ENCODE assay signal across 25 cellular contexts in genomic region chr6:1242021-1242420, GRCh38.
"Had no signal": no experiment of that assay in that cellular context is flagged by ENCODE, and none has a peak within 500 bp of the region (broad histone marks: within the 10 kb centered on the region; RNA-seq: fewer than 3 reads in every experiment).

No MANE protein-coding gene starts in this region.

- FAIRE-seq: pancreas, urothelium cell line had no signal

- H3K9me3 Mint-ChIP-seq: natural killer cell treated with Interleukin-12 subunit alpha and Interleukin-12 subunit beta and Interleukin-15 and Interleukin-18, amount 100 ng/mL, for 72 hours; stimulated activated effector memory CD8-positive, alpha-beta T cell treated with anti-CD3 and anti-CD28 coated beads, Interleukin-12 subunit alpha, Interleukin-12 subunit beta, amount 100 ng/mL, for 72 hours; stimulated activated naive CD8-positive, alpha-beta T cell treated with anti-CD3 and anti-CD28 coated beads, Interleukin-15, Interleukin-2, amounts not matched to agents 100 ng/mL and 50 ng/mL, for 24 hours had no signal

- H3K36me3 Mint-ChIP-seq: naive thymus-derived CD4-positive, alpha-beta T cell; natural killer cell treated with Interleukin-12 subunit alpha and Interleukin-12 subunit beta and Interleukin-15 and Interleukin-18, amount 100 ng/mL, for 72 hours; stimulated activated effector memory CD8-positive, alpha-beta T cell treated with anti-CD3 and anti-CD28 coated beads, Interleukin-12 subunit alpha, Interleukin-12 subunit beta, amount 100 ng/mL, for 72 hours had no signal

- H3K9me3 ChIP-seq: left ventricle myocardium inferior, mucosa of descending colon, pancreas, prostate gland, spleen, suprapubic skin, thoracic aorta, tibial artery, upper lobe of right lung had no signal

- H3K27ac ChIP-seq: left ventricle myocardium inferior, pancreas, prostate gland, spleen, suprapubic skin, thoracic aorta, tibial artery, upper lobe of right lung had no signal

- H3K4me3 Mint-ChIP-seq: naive thymus-derived CD4-positive, alpha-beta T cell; natural killer cell treated with Interleukin-12 subunit alpha and Interleukin-12 subunit beta and Interleukin-15 and Interleukin-18, amount 100 ng/mL, for 72 hours; stimulated activated effector memory CD8-positive, alpha-beta T cell treated with anti-CD3 and anti-CD28 coated beads, Interleukin-12 subunit alpha, Interleukin-12 subunit beta, amount 100 ng/mL, for 72 hours; stimulated activated naive CD8-positive, alpha-beta T cell treated with anti-CD3 and anti-CD28 coated beads, Interleukin-15, Interleukin-2, amounts not matched to agents 100 ng/mL and 50 ng/mL, for 24 hours had no signal

- H3K36me3 ChIP-seq: left ventricle myocardium inferior, pancreas, prostate gland, spleen, suprapubic skin, thoracic aorta, tibial artery, upper lobe of right lung had no signal

- H3K4me3 ChIP-seq: left ventricle myocardium inferior, lung, mucosa of descending colon, pancreas, prostate gland, skin epidermis, spleen, suprapubic skin, thoracic aorta, tibial artery, upper lobe of right lung had no signal

- H3K4me1 Mint-ChIP-seq: stimulated activated effector memory CD8-positive, alpha-beta T cell treated with anti-CD3 and anti-CD28 coated beads, Interleukin-12 subunit alpha, Interleukin-12 subunit beta, amount 100 ng/mL, for 72 hours had no signal

- H3K27ac Mint-ChIP-seq: naive thymus-derived CD4-positive, alpha-beta T cell; natural killer cell treated with Interleukin-12 subunit alpha and Interleukin-12 subunit beta and Interleukin-15 and Interleukin-18, amount 100 ng/mL, for 72 hours; stimulated activated effector memory CD8-positive, alpha-beta T cell treated with anti-CD3 and anti-CD28 coated beads, Interleukin-12 subunit alpha, Interleukin-12 subunit beta, amount 100 ng/mL, for 72 hours; stimulated activated naive CD8-positive, alpha-beta T cell treated with anti-CD3 and anti-CD28 coated beads, Interleukin-15, Interleukin-2, amounts not matched to agents 100 ng/mL and 50 ng/mL, for 24 hours had no signal

- ATAC-seq: naive thymus-derived CD4-positive, alpha-beta T cell; right cardiac atrium; sciatic nerve had no signal

- H3K4me1 ChIP-seq: left ventricle myocardium inferior, prostate gland, spleen, upper lobe of right lung had no signal

- DNase-seq: islet precursor cell; left ventricle myocardium inferior; midbrain; mucosa of descending colon; naive thymus-derived CD4-positive, alpha-beta T cell; nucleus accumbens; pancreas; retina; right cardiac atrium; spleen; stimulated activated CD4-positive, alpha-beta T cell treated with anti-CD3 and anti-CD28 coated beads, Interleukin-4, amount 100 ng/mL, for 24 hours; stimulated activated naive CD4-positive, alpha-beta T cell; tibial artery; trophoblast cell; upper lobe of right lung had no signal

- H3K27me3 ChIP-seq: pancreas, suprapubic skin, upper lobe of right lung had no signal
